In genomic region chr19:3196064-3196932, GRCh38 we compare ENCODE assay signal across 29 cellular contexts. TPM values are rescaled to one million over a fixed set of nuclear protein-coding genes. Genes with fewer than 3 reads are reported as not detected.
"Had no signal": no experiment of that assay in that cellular context is flagged by ENCODE, and none has a peak within 500 bp of the region (broad histone marks: within the 10 kb centered on the region; RNA-seq: fewer than 3 reads in every experiment).

No MANE protein-coding gene starts in this region.

- H3K4me1 Mint-ChIP-seq: activated CD4-positive, alpha-beta memory T cell treated with anti-CD3 and anti-CD28 coated beads, Interleukin-2, amount 10 ng/mL, durations not matched to agents 7 days and 5 days; activated CD8-positive, alpha-beta memory T cell treated with anti-CD3 and anti-CD28 coated beads, Interleukin-2, amount 10 ng/mL, durations not matched to agents 7 days and 5 days; activated naive CD4-positive, alpha-beta T cell treated with anti-CD3 and anti-CD28 coated beads, Interleukin-2, amount 10 ng/mL, durations not matched to agents 7 days and 5 days; mesothelial cell of epicardium; neural progenitor cell; stimulated activated memory B cell treated with anti-CD40 and anti-IgM and Interleukin-4, amounts not matched to agents 10 μg/mL and 1 μg/mL and 100 μg/mL, for 72 hours had no signal

- H3K27me3 ChIP-seq: neural progenitor cell, sigmoid colon, stomach, suprapubic skin, tibial nerve had no signal

- H3K4me3 Mint-ChIP-seq: activated CD4-positive, alpha-beta memory T cell treated with anti-CD3 and anti-CD28 coated beads, Interleukin-2, amount 10 ng/mL, durations not matched to agents 7 days and 5 days; activated CD8-positive, alpha-beta memory T cell treated with anti-CD3 and anti-CD28 coated beads, Interleukin-2, amount 10 ng/mL, durations not matched to agents 7 days and 5 days; activated naive CD4-positive, alpha-beta T cell treated with anti-CD3 and anti-CD28 coated beads, Interleukin-2, amount 10 ng/mL, durations not matched to agents 7 days and 5 days; effector memory CD8-positive, alpha-beta T cell; mesothelial cell of epicardium; naive thymus-derived CD8-positive, alpha-beta T cell; neural progenitor cell; stimulated activated memory B cell treated with anti-CD40 and anti-IgM and Interleukin-4, amounts not matched to agents 10 μg/mL and 1 μg/mL and 100 μg/mL, for 72 hours had no signal

- ATAC-seq: activated CD8-positive, alpha-beta memory T cell treated with anti-CD3 and anti-CD28 coated beads, Interleukin-2, amount 10 ng/mL, durations not matched to agents 7 days and 5 days; effector memory CD8-positive, alpha-beta T cell; esophagus mucosa; naive thymus-derived CD8-positive, alpha-beta T cell; stimulated activated memory B cell treated with anti-CD40 and anti-IgM and Interleukin-4, amounts not matched to agents 10 μg/mL and 1 μg/mL and 100 μg/mL, for 72 hours had no signal

- H3K4me3 ChIP-seq: left ventricle myocardium inferior, neural progenitor cell, sigmoid colon, smooth muscle cell, stomach, suprapubic skin, tibial nerve had no signal

- H3K27me3 Mint-ChIP-seq: activated CD4-positive, alpha-beta memory T cell treated with anti-CD3 and anti-CD28 coated beads, Interleukin-2, amount 10 ng/mL, durations not matched to agents 7 days and 5 days; activated CD8-positive, alpha-beta memory T cell treated with anti-CD3 and anti-CD28 coated beads, Interleukin-2, amount 10 ng/mL, durations not matched to agents 7 days and 5 days; activated naive CD4-positive, alpha-beta T cell treated with anti-CD3 and anti-CD28 coated beads, Interleukin-2, amount 10 ng/mL, durations not matched to agents 7 days and 5 days; effector memory CD8-positive, alpha-beta T cell; naive thymus-derived CD8-positive, alpha-beta T cell; stimulated activated memory B cell treated with anti-CD40 and anti-IgM and Interleukin-4, amounts not matched to agents 10 μg/mL and 1 μg/mL and 100 μg/mL, for 72 hours had no signal

- H3K27ac Mint-ChIP-seq: activated CD4-positive, alpha-beta memory T cell treated with anti-CD3 and anti-CD28 coated beads, Interleukin-2, amount 10 ng/mL, durations not matched to agents 7 days and 5 days; activated CD8-positive, alpha-beta memory T cell treated with anti-CD3 and anti-CD28 coated beads, Interleukin-2, amount 10 ng/mL, durations not matched to agents 7 days and 5 days; effector memory CD8-positive, alpha-beta T cell; mesothelial cell of epicardium; naive thymus-derived CD8-positive, alpha-beta T cell; neural progenitor cell; stimulated activated memory B cell treated with anti-CD40 and anti-IgM and Interleukin-4, amounts not matched to agents 10 μg/mL and 1 μg/mL and 100 μg/mL, for 72 hours had no signal

- H3K4me1 ChIP-seq: left ventricle myocardium inferior, neural progenitor cell, sigmoid colon, stomach, suprapubic skin, tibial nerve had no signal

- H3K9me3 Mint-ChIP-seq: activated CD4-positive, alpha-beta memory T cell treated with anti-CD3 and anti-CD28 coated beads, Interleukin-2, amount 10 ng/mL, durations not matched to agents 7 days and 5 days; activated naive CD4-positive, alpha-beta T cell treated with anti-CD3 and anti-CD28 coated beads, Interleukin-2, amount 10 ng/mL, durations not matched to agents 7 days and 5 days; effector memory CD8-positive, alpha-beta T cell; mesothelial cell of epicardium; naive thymus-derived CD8-positive, alpha-beta T cell; neural progenitor cell; stimulated activated memory B cell treated with anti-CD40 and anti-IgM and Interleukin-4, amounts not matched to agents 10 μg/mL and 1 μg/mL and 100 μg/mL, for 72 hours had no signal

- H3K9me3 ChIP-seq: left ventricle myocardium inferior, sigmoid colon, stomach, suprapubic skin, tibial nerve had no signal

- H3K36me3 ChIP-seq: neural progenitor cell had no signal

- H3K27ac ChIP-seq: left ventricle myocardium inferior, neural progenitor cell, sigmoid colon, stomach, suprapubic skin, tibial nerve had no signal

- DNase-seq: activated CD4-positive, alpha-beta memory T cell treated with anti-CD3 and anti-CD28 coated beads, Interleukin-2, amount 10 ng/mL, durations not matched to agents 7 days and 5 days; activated CD4-positive, alpha-beta T cell treated with anti-CD3 and anti-CD28 coated beads for 48 hours; activated CD8-positive, alpha-beta memory T cell treated with anti-CD3 and anti-CD28 coated beads, Interleukin-2, amount 10 ng/mL, durations not matched to agents 7 days and 5 days; activated effector memory CD4-positive, alpha-beta T cell treated with anti-CD3 and anti-CD28 coated beads, Interleukin-2, amount 50 U/mL, for 16 hours; activated naive CD4-positive, alpha-beta T cell treated with anti-CD3 and anti-CD28 coated beads, Interleukin-2, amount 10 ng/mL, durations not matched to agents 7 days and 5 days; activated T-cell treated with anti-CD3 and anti-CD28 coated beads for 4 hours; amygdala; effector memory CD8-positive, alpha-beta T cell; foreskin melanocyte; hippocampal formation; kidney glomerular epithelial cell; left ventricle myocardium inferior; mammary epithelial cell; retina; sigmoid colon; stimulated activated CD4-positive, alpha-beta T cell treated with anti-CD3 and anti-CD28 coated beads, Interleukin-15, amount 100 ng/mL, for 24 hours; stomach had no signal

RNA-seq across cellular contexts. Expression of gene S1PR4, which starts 17.7 kb away (rescaled TPM):
- total RNA-seq: mesothelial cell of epicardium, osteoblast, smooth muscle cell had no signal
- polyA plus RNA-seq: smooth muscle cell had no signal

RNA-seq across cellular contexts. Expression of gene CELF5, which starts 28.2 kb away (rescaled TPM):
- total RNA-seq: activated CD8-positive, alpha-beta memory T cell treated with anti-CD3 and anti-CD28 coated beads, Interleukin-2, amount 10 ng/mL, durations not matched to agents 7 days and 5 days; dermis microvascular lymphatic vessel endothelial cell; endothelial cell of umbilical vein; esophagus mucosa; left ventricle myocardium inferior; osteoblast; posterior vena cava; smooth muscle cell; tibial nerve had no signal
- polyA plus RNA-seq: endothelial cell of umbilical vein; naive thymus-derived CD8-positive, alpha-beta T cell had no signal
